In the genomic region with DNA sequence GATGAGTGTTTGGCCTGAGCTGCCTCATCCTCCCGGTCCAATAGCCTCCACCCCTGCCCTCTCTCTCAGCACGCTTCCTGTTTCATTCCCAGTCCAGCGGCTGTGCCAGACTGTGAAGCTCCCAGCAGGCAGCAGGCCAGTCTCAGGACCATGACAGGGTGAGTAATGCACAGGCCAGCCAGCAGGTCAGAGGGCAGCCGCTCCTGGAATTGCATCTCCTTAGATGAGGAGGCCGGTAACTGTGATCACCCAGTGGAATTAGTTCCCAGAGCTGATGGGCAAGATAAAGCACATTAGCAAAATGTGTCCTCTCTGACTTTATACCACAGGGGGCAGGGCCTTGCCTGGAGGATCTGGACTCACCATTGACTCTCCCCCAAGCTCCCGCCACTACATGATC, we compare ENCODE assay signal across 9 cellular contexts.
DNase-seq lines count a peak whose midpoint lies in the region; ATAC-seq and TF ChIP-seq lines count a peak whose summit lies in the region.
"Had no signal": no experiment of that assay in that cellular context is flagged by ENCODE, and none has a peak within 500 bp of the region (broad histone marks: within the 10 kb centered on the region; RNA-seq: fewer than 3 reads in every experiment).

No MANE protein-coding gene starts in this region.

- intact Hi-C loops in left lung (cut with DNase I) (no loop called here), tibial artery (cut with DNase I; ENCODE audit: low total_unique reads) (no loop called here)

- TF ChIP-seq CTCF in left lung (IDR thresholded peaks at IDR 0.05) (no peak), tibial artery (IDR thresholded peaks at IDR 0.05) (no peak)

- no peak overlapping the region for H3K4me3 Mint-ChIP-seq in activated CD8-positive, alpha-beta memory T cell treated with anti-CD3 and anti-CD28 coated beads, Interleukin-2, amount 10 ng/mL, durations not matched to agents 7 days and 5 days
- H3K4me3 Mint-ChIP-seq: activated CD4-positive, alpha-beta memory T cell treated with anti-CD3 and anti-CD28 coated beads, Interleukin-2, amount 10 ng/mL, durations not matched to agents 7 days and 5 days had no signal

- DNase-seq in HS-5 (ENCODE audit: low read depth) (peak; percentile 55), brain pericyte (ENCODE audit: low read depth, low spot score) (peak; percentile 70), left lung (peak in 1 of 2 donors; percentile 41), tibial artery (peak; percentile 66 to 80)
- no peak for DNase-seq in activated CD8-positive, alpha-beta memory T cell treated with anti-CD3 and anti-CD28 coated beads, Interleukin-2, amount 10 ng/mL, durations not matched to agents 7 days and 5 days
- DNase-seq: activated CD4-positive, alpha-beta memory T cell treated with anti-CD3 and anti-CD28 coated beads, Interleukin-2, amount 10 ng/mL, durations not matched to agents 7 days and 5 days had no signal

- H3K9me3 ChIP-seq in left lung (no peaks in the 10 kb centered on the region), tibial artery (no peaks in the 10 kb centered on the region)

- H3K9me3 Mint-ChIP-seq in activated CD8-positive, alpha-beta memory T cell treated with anti-CD3 and anti-CD28 coated beads, Interleukin-2, amount 10 ng/mL, durations not matched to agents 7 days and 5 days (ENCODE audit: low read depth): peaks cover 2% of the 10 kb centered on the region
- H3K9me3 Mint-ChIP-seq: activated CD4-positive, alpha-beta memory T cell treated with anti-CD3 and anti-CD28 coated beads, Interleukin-2, amount 10 ng/mL, durations not matched to agents 7 days and 5 days had no signal

- CTCF ChIA-PET in activated CD8-positive, alpha-beta memory T cell treated with anti-CD3 and anti-CD28 coated beads, Interleukin-2, amount 10 ng/mL, durations not matched to agents 7 days and 5 days (lab: Charles Lee): interaction anchor here (1.2 to 1.9 kb wide), 4 partner anchors 8 to 294 kb away, joined by 3 to 11 read pairs (median 4); no protein-coding TSS in a partner anchor

- H3K27me3 Mint-ChIP-seq in activated CD8-positive, alpha-beta memory T cell treated with anti-CD3 and anti-CD28 coated beads, Interleukin-2, amount 10 ng/mL, durations not matched to agents 7 days and 5 days: no peaks in the 10 kb centered on the region
- H3K27me3 Mint-ChIP-seq: activated CD4-positive, alpha-beta memory T cell treated with anti-CD3 and anti-CD28 coated beads, Interleukin-2, amount 10 ng/mL, durations not matched to agents 7 days and 5 days had no signal

- H3K4me1 Mint-ChIP-seq in activated CD8-positive, alpha-beta memory T cell treated with anti-CD3 and anti-CD28 coated beads, Interleukin-2, amount 10 ng/mL, durations not matched to agents 7 days and 5 days: peaks cover 35% of the 10 kb centered on the region

- H3K36me3 ChIP-seq in left lung (no peaks in the 10 kb centered on the region), tibial artery (no peaks in the 10 kb centered on the region)
- H3K36me3 ChIP-seq: cardiac muscle cell had no signal

- H3K27ac ChIP-seq in left lung (peak overlapping the region in 1 of 2 donors; percentile 63), tibial artery (no peak overlapping the region)
- H3K27ac ChIP-seq: cardiac muscle cell had no signal

- ATAC-seq in left lung: peak; percentile 57
- ATAC-seq in HG03565 (IDR thresholded peaks at IDR 0.05; ENCODE audit: unreplicated experiment): no peak
- ATAC-seq in activated CD8-positive, alpha-beta memory T cell treated with anti-CD3 and anti-CD28 coated beads, Interleukin-2, amount 10 ng/mL, durations not matched to agents 7 days and 5 days: no peak
- no peak for ATAC-seq in GM18870 (IDR thresholded peaks at IDR 0.05; ENCODE audit: unreplicated experiment)

- H3K27ac Mint-ChIP-seq in activated CD8-positive, alpha-beta memory T cell treated with anti-CD3 and anti-CD28 coated beads, Interleukin-2, amount 10 ng/mL, durations not matched to agents 7 days and 5 days: no peak overlapping the region
- H3K27ac Mint-ChIP-seq: activated CD4-positive, alpha-beta memory T cell treated with anti-CD3 and anti-CD28 coated beads, Interleukin-2, amount 10 ng/mL, durations not matched to agents 7 days and 5 days had no signal

- H3K4me3 ChIP-seq in left lung (no peak overlapping the region), tibial artery (no peak overlapping the region)
- H3K4me3 ChIP-seq: cardiac muscle cell had no signal

- H3K27me3 ChIP-seq in left lung: no peaks in the 10 kb centered on the region
- H3K27me3 ChIP-seq in tibial artery: no peaks in the 10 kb centered on the region
- H3K27me3 ChIP-seq: cardiac muscle cell had no signal

- H3K4me1 ChIP-seq in left lung (peaks cover 0 to 16% of the 10 kb centered on the region in 2 donors), tibial artery (no peaks in the 10 kb centered on the region)

- peaks cover 4% of the 10 kb centered on the region for H3K36me3 Mint-ChIP-seq in activated CD8-positive, alpha-beta memory T cell treated with anti-CD3 and anti-CD28 coated beads, Interleukin-2, amount 10 ng/mL, durations not matched to agents 7 days and 5 days
